Comparison of ENCODE assay signal across 13 cellular contexts in genomic region chr9:33445389-33445881, GRCh38. TPM values are rescaled to one million over a fixed set of nuclear protein-coding genes. Genes with fewer than 3 reads are reported as not detected.
DNase-seq lines count a peak whose midpoint lies in the region; ATAC-seq lines count a peak whose summit lies in the region.
"Had no signal": no experiment of that assay in that cellular context is flagged by ENCODE, and none has a peak within 500 bp of the region (broad histone marks: within the 10 kb centered on the region; RNA-seq: fewer than 3 reads in every experiment).

No MANE protein-coding gene starts in this region.

- WGBS in thymus: 70% methylated on average over 8 of the region's 8 CpGs

- ATAC-seq in activated T-cell treated with anti-CD3 and anti-CD28 coated beads, Interleukin-2, amount 50 U/mL, for 4 hours: no peak
- peak; percentile 28 for ATAC-seq in left lobe of liver

- peaks cover 45% of the 10 kb centered on the region for H3K4me1 Mint-ChIP-seq in activated T-cell treated with anti-CD3 and anti-CD28 coated beads, Interleukin-2, amount 50 U/mL, for 4 hours (ENCODE audit: low read depth)

- peaks cover 4% of the 10 kb centered on the region for H3K36me3 Mint-ChIP-seq in activated T-cell treated with anti-CD3 and anti-CD28 coated beads, Interleukin-2, amount 50 U/mL, for 4 hours (ENCODE audit: insufficient read depth)
- H3K36me3 Mint-ChIP-seq: mesothelial cell of epicardium had no signal

- H3K27me3 ChIP-seq in thymus (ENCODE audit: control insufficient read depth, insufficient read depth): no peaks in the 10 kb centered on the region
- H3K27me3 ChIP-seq: MG63 had no signal

- H3K9me3 Mint-ChIP-seq in activated T-cell treated with anti-CD3 and anti-CD28 coated beads, Interleukin-2, amount 50 U/mL, for 4 hours: no peaks in the 10 kb centered on the region
- H3K9me3 Mint-ChIP-seq: activated B cell treated with CpG ODN at 0.5 μM for 24 hours, mesothelial cell of epicardium had no signal

- peak overlapping the region; percentile 88 for H3K4me3 Mint-ChIP-seq in activated T-cell treated with anti-CD3 and anti-CD28 coated beads, Interleukin-2, amount 50 U/mL, for 4 hours
- H3K4me3 Mint-ChIP-seq: activated B cell treated with CpG ODN at 0.5 μM for 24 hours, mesothelial cell of epicardium had no signal

- H3K27me3 Mint-ChIP-seq in activated T-cell treated with anti-CD3 and anti-CD28 coated beads, Interleukin-2, amount 50 U/mL, for 4 hours (ENCODE audit: low read depth): no peaks in the 10 kb centered on the region

- peak overlapping the region; percentile 74 for H3K4me3 ChIP-seq in thymus (ENCODE audit: low read length)
- H3K4me3 ChIP-seq: MG63 had no signal

- peak overlapping the region; percentile 98 for H3K27ac ChIP-seq in thymus (ENCODE audit: low read depth)

- peaks cover 44% of the 10 kb centered on the region for H3K36me3 ChIP-seq in thymus (ENCODE audit: control insufficient read depth, insufficient read depth)
- H3K36me3 ChIP-seq: MG63 had no signal

- DNase-seq in activated T-cell treated with anti-CD3 and anti-CD28 coated beads, Interleukin-2, amount 50 U/mL, for 1 hour: peak; percentile 45
- DNase-seq in activated T-cell treated with anti-CD3 and anti-CD28 coated beads for 4 hours (no peak), left lobe of liver (ENCODE audit: low spot score) (peak; percentile 80), germinal center (ENCODE audit: low spot score) (no peak), NCI-H1436 treated with DMSO at 0.1 percent for 48 hours (lab: John Stamatoyannopoulos, UW) (no peak)
- no peak for DNase-seq in activated T-cell treated with anti-CD3 and anti-CD28 coated beads, Interleukin-2, amount 50 U/mL, for 4 hours
- no peak for DNase-seq in stimulated activated CD4-positive, alpha-beta T cell treated with anti-CD3 and anti-CD28 coated beads, Interleukin-2, amount 100 ng/mL, for 48 hours
- DNase-seq: activated B cell treated with CpG ODN at 0.5 μM for 24 hours, MG63 had no signal

- H3K4me1 ChIP-seq in thymus (ENCODE audit: control insufficient read depth, insufficient read depth, low read length): peaks cover 29% of the 10 kb centered on the region

- no peaks in the 10 kb centered on the region for H3K9me3 ChIP-seq in thymus (ENCODE audit: control insufficient read depth)
- H3K9me3 ChIP-seq: MG63 had no signal

RNA-seq across cellular contexts. Expression of gene AQP3, which starts 2.0 kb away (rescaled TPM):
- total RNA-seq in activated T-cell treated with anti-CD3 and anti-CD28 coated beads, Interleukin-2, amount 50 U/mL, for 4 hours: 1 to 10 TPM; 4.5 to 5.5 (median 5.3) TPM
- 89.5 TPM for total RNA-seq in left lobe of liver
- 129 TPM for polyA plus RNA-seq in thymus

RNA-seq across cellular contexts. Expression of gene NOL6, which starts 28.3 kb away (rescaled TPM):
- total RNA-seq in activated T-cell treated with anti-CD3 and anti-CD28 coated beads, Interleukin-2, amount 50 U/mL, for 4 hours: 100 to 1,000 TPM; 150 to 170 (median 165) TPM
- 15.3 TPM for total RNA-seq in left lobe of liver
- 29.5 TPM for polyA plus RNA-seq in thymus

RNA-seq across cellular contexts. Expression of gene AQP7, which starts 43.1 kb away (rescaled TPM):
- not detected for total RNA-seq in activated T-cell treated with anti-CD3 and anti-CD28 coated beads, Interleukin-2, amount 50 U/mL, for 4 hours
- total RNA-seq in left lobe of liver: 30.7 TPM
- polyA plus RNA-seq in thymus: 1.3 TPM
- total RNA-seq: activated B cell treated with CpG ODN at 0.5 μM for 24 hours, fibroblast of villous mesenchyme, temporal lobe had no signal

Comparison
In these comparisons a context has a peak if more than half of its experiments do, and no peak if none do; other contexts are left out.
1. DNase-seq: peak in activated T-cell treated with anti-CD3 and anti-CD28 coated beads, Interleukin-2, amount 50 U/mL, for 1 hour (single experiment) and left lobe of liver (single experiment); none in activated T-cell treated with anti-CD3 and anti-CD28 coated beads for 4 hours (single experiment), activated T-cell treated with anti-CD3 and anti-CD28 coated beads, Interleukin-2, amount 50 U/mL, for 4 hours (single experiment), germinal center (single experiment), stimulated activated CD4-positive, alpha-beta T cell treated with anti-CD3 and anti-CD28 coated beads, Interleukin-2, amount 100 ng/mL, for 48 hours (0 of 2) and NCI-H1436 treated with DMSO at 0.1 percent for 48 hours (single experiment).
2. RNA of gene AQP3, which starts 2.0 kb away (total RNA-seq): 89.5 TPM in left lobe of liver (single experiment); 4.5 to 5.5 TPM in activated T-cell treated with anti-CD3 and anti-CD28 coated beads, Interleukin-2, amount 50 U/mL, for 4 hours; every median in the first group is over 10 times any median in the second.
3. RNA of gene AQP7, which starts 43.1 kb away (total RNA-seq): 30.7 TPM in left lobe of liver (single experiment); not detected in activated T-cell treated with anti-CD3 and anti-CD28 coated beads, Interleukin-2, amount 50 U/mL, for 4 hours; every median in the first group is over 10 times any median in the second.